In the genomic region with DNA sequence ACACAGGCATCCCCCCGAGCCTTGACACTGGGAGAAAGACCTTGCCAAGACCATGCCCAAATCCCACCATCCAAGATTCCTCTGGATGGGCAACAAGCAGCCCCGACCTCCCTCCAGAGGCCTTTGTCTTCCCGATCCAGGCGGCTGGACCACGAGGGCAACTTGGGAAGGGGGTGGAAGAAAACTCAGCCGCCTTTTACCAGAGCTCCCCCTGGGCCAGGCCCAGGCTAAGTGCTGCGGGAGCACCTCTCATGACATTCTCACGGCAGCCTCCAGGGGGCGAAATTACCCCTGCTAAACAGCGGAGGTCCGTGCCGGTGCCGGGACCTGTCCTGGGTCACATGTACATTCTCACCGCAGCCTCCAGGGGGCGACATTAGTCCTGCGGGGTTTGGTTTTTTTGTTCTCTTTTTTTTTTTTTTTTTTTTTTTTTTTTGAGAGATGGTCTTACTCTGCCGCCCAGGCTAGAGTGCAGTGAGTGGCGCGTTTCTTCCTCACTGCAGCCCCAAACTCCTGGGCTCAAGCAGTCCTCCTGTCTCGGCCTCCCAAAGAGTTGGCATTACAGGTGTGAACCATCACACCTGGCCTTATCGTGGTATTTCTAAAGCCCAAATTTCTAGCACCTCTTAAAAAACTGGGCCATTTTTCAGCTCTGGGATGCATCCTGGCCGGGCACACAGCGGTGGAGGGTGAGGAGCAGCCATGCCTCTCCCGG, we compare ENCODE assay signal across 8 cellular contexts. TPM values are rescaled to one million over a fixed set of nuclear protein-coding genes. Genes with fewer than 3 reads are reported as not detected.
DNase-seq lines count a peak whose midpoint lies in the region; ATAC-seq and TF ChIP-seq lines count a peak whose summit lies in the region.

No MANE protein-coding gene starts in this region.

- H3K4me1 Mint-ChIP-seq in activated CD4-positive, alpha-beta T cell treated with anti-CD3 and anti-CD28 coated beads for 36 hours, result peaks cover 7% of the 10 kb centered on the region

- no peaks in the 10 kb centered on the region for H3K9me3 Mint-ChIP-seq in activated CD4-positive, alpha-beta T cell treated with anti-CD3 and anti-CD28 coated beads for 36 hours (ENCODE audit: low read depth)

- no peak overlapping the region for H3K4me3 Mint-ChIP-seq in activated CD4-positive, alpha-beta T cell treated with anti-CD3 and anti-CD28 coated beads for 36 hours

- intact Hi-C loops in activated CD4-positive, alpha-beta T cell treated with anti-CD3 and anti-CD28 coated beads for 36 hours (cut with DNase I, micrococcal nuclease), result loop anchor here (1.0 to 10.0 kb wide), 8 partner anchors 24 to 448 kb away; a partner anchor contains a TSS

- CTCF ChIA-PET in activated CD4-positive, alpha-beta T cell treated with anti-CD3 and anti-CD28 coated beads for 36 hours (lab: Charles Lee), result interaction anchor here (0.5 to 2.6 kb wide), 40 partner anchors 9 to 1138 kb away, joined by 3 to 16 read pairs (median 5); a partner anchor contains a TSS

- peaks cover 10% of the 10 kb centered on the region for H3K27me3 Mint-ChIP-seq in activated CD4-positive, alpha-beta T cell treated with anti-CD3 and anti-CD28 coated beads for 36 hours

- H3K27ac Mint-ChIP-seq in activated CD4-positive, alpha-beta T cell treated with anti-CD3 and anti-CD28 coated beads for 36 hours, result no peak overlapping the region

- peaks cover 24% of the 10 kb centered on the region for H3K36me3 Mint-ChIP-seq in activated CD4-positive, alpha-beta T cell treated with anti-CD3 and anti-CD28 coated beads for 36 hours (ENCODE audit: low read depth)

- H3K4me3 ChIP-seq in choroid plexus epithelial cell (ENCODE audit: low read depth, low read length), result no peak overlapping the region

- peak; percentile 88 for DNase-seq in Ammon's horn (ENCODE audit: low spot score)
- peak; percentile 84 for DNase-seq in NCI-H510A treated with DMSO at 0.1 percent for 48 hours (lab: John Stamatoyannopoulos, UW)
- DNase-seq in activated CD4-positive, alpha-beta T cell treated with anti-CD3 and anti-CD28 coated beads for 36 hours, result peak; percentile 99
- peak; percentile 96 for DNase-seq in choroid plexus epithelial cell (ENCODE audit: low read depth)
- peak; percentile 98 for DNase-seq in left kidney (ENCODE audit: low read depth, low spot score)
- peak; percentile 92 to 96 for DNase-seq in stimulated activated CD4-positive, alpha-beta T cell treated with anti-CD3 and anti-CD28 coated beads, Interleukin-4, amount 100 ng/mL, for 4 hours

- ATAC-seq in GM19025 (IDR thresholded peaks at IDR 0.05; ENCODE audit: low read depth, unreplicated experiment) (peak; percentile 71), HG03378 (IDR thresholded peaks at IDR 0.05; ENCODE audit: unreplicated experiment) (peak; percentile 72)
- ATAC-seq in activated CD4-positive, alpha-beta T cell treated with anti-CD3 and anti-CD28 coated beads for 36 hours, result peak; percentile 100

- peak; percentile 88 for TF ChIP-seq CTCF in choroid plexus epithelial cell (conservative IDR thresholded peaks at IDR 0.05; ENCODE audit: low read depth, low read length)

- POLR2A ChIA-PET in activated CD4-positive, alpha-beta T cell treated with anti-CD3 and anti-CD28 coated beads for 36 hours (lab: Charles Lee), result interaction anchor here (1.0 kb wide), 1 partner anchor 48 kb away, joined by 4 read pairs; a partner anchor contains a TSS

RNA-seq across cellular contexts. Expression of a gene that starts 2.1 kb away (rescaled TPM):
- under 1 TPM; 0.21 to 0.23 TPM for total RNA-seq in activated CD4-positive, alpha-beta T cell treated with anti-CD3 and anti-CD28 coated beads for 36 hours

RNA-seq across cellular contexts. Expression of a gene that starts 24.5 kb away (rescaled TPM):
- 10 to 100 TPM; 31.1 to 35.1 TPM for total RNA-seq in activated CD4-positive, alpha-beta T cell treated with anti-CD3 and anti-CD28 coated beads for 36 hours

RNA-seq across cellular contexts. Expression of a gene that starts 34.9 kb away (rescaled TPM):
- total RNA-seq in activated CD4-positive, alpha-beta T cell treated with anti-CD3 and anti-CD28 coated beads for 36 hours, result 10 to 100 TPM; 15.0 to 19.4 TPM

RNA-seq across cellular contexts. Expression of a gene that starts 45.8 kb away (rescaled TPM):
- total RNA-seq in activated CD4-positive, alpha-beta T cell treated with anti-CD3 and anti-CD28 coated beads for 36 hours, result 100 to 1,000 TPM; 108 to 128 TPM

RNA-seq across cellular contexts. Expression of a gene that starts 47.0 kb away (rescaled TPM):
- total RNA-seq in activated CD4-positive, alpha-beta T cell treated with anti-CD3 and anti-CD28 coated beads for 36 hours, result under 1 TPM; 0.40 to 0.62 TPM
